Comparison of ENCODE assay signal across 16 cellular contexts in the genomic region with DNA sequence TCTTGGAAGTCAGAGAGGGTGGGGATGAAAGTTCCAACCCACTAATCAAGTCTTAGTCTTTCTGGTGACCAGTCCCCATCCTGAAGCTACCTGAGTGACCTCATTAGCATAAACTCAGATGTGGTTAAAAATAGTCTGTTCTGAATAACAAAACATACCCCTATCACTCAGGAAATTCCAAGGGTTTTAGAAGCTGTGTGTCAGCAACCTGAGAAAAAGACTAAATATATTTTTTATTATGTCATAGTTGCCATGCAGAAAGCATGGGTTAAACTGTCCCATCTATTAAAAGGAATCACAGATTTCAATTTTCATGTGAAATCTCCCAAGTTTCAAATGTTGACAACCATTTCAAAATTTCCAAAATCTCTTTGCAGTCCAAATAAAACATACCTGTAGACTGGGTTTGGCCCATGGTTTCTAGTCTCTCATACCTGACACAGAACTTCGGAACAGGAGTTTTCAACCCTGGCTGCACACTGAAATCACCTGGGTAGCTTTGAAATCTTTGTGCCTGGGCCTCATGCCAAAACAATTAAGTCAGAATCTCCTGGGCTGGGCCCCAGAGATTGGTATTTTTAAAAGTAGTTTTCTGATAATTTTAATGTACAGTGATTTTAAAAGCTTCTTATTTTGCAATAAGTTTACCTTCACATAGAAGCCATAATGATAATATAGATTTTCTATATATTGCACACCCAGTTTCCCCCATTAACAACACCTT.
DNase-seq lines count a peak whose midpoint lies in the region; ATAC-seq, FAIRE-seq and TF ChIP-seq lines count a peak whose summit lies in the region.
"Had no signal": no experiment of that assay in that cellular context is flagged by ENCODE, and none has a peak within 500 bp of the region (broad histone marks: within the 10 kb centered on the region; RNA-seq: fewer than 3 reads in every experiment).

No MANE protein-coding gene starts in this region.

- H3K36me3 ChIP-seq in pancreas (no peaks in the 10 kb centered on the region), colonic mucosa (no peaks in the 10 kb centered on the region)

- no peaks in the 10 kb centered on the region for H3K4me1 Mint-ChIP-seq in stimulated activated effector memory CD8-positive, alpha-beta T cell treated with anti-CD3 and anti-CD28 coated beads, Interleukin-12 subunit alpha, Interleukin-12 subunit beta, amount 100 ng/mL, for 72 hours

- DNase-seq in ELR (ENCODE audit: low read depth): peak; percentile 61
- DNase-seq in NCI-H69 (lab: John Stamatoyannopoulos, UW): peak; percentile 59
- DNase-seq in dermis blood vessel endothelial cell: peak; percentile 78
- peak in 4 of 6 donors; percentile 24 to 62 (median 42) for DNase-seq in pancreas
- DNase-seq in sciatic nerve (ENCODE audit: low spot score): no peak
- no peak for DNase-seq in stimulated activated effector memory CD8-positive, alpha-beta T cell treated with anti-CD3 and anti-CD28 coated beads, Interleukin-12 subunit alpha, Interleukin-12 subunit beta, amount 100 ng/mL, for 72 hours (ENCODE audit: low spot score in 2 of 2)
- no peak for DNase-seq in colonic mucosa
- DNase-seq: activated naive CD4-positive, alpha-beta T cell treated with anti-CD3 and anti-CD28 coated beads for 36 hours; GOT3; NCI-H446 treated with DMSO at 0.1 percent for 48 hours; nucleus accumbens; stimulated activated CD4-positive, alpha-beta T cell treated with anti-CD3 and anti-CD28 coated beads, Interleukin-4, amount 100 ng/mL, for 4 hours; testis had no signal

- H3K9me3 ChIP-seq in pancreas (no peaks in the 10 kb centered on the region), colonic mucosa (no peaks in the 10 kb centered on the region)
- H3K9me3 ChIP-seq: testis had no signal

- no peak overlapping the region for H3K4me3 ChIP-seq in pancreas
- H3K4me3 ChIP-seq in colonic mucosa: no peak overlapping the region
- H3K4me3 ChIP-seq: testis had no signal

- WGBS in pancreas, 2 donors: 10 to 14% methylated on average over 1 of the region's 1 CpG

- no peaks in the 10 kb centered on the region for H3K36me3 Mint-ChIP-seq in stimulated activated effector memory CD8-positive, alpha-beta T cell treated with anti-CD3 and anti-CD28 coated beads, Interleukin-12 subunit alpha, Interleukin-12 subunit beta, amount 100 ng/mL, for 72 hours

- no peak overlapping the region for H3K9ac ChIP-seq in colonic mucosa (ENCODE audit: low read depth in 2 of 2, low read length in 2 of 2)
- H3K9ac ChIP-seq: KMS-11 had no signal

- H3K27ac ChIP-seq in pancreas: peak overlapping the region in 1 of 4 donors; percentile 35
- H3K27ac ChIP-seq in colonic mucosa: no peak overlapping the region
- H3K27ac ChIP-seq: C4-2B, KMS-11 had no signal

- no peak for FAIRE-seq in pancreas (lab: Jason Lieb, UNC)

- no peak overlapping the region for H3K4me3 Mint-ChIP-seq in stimulated activated effector memory CD8-positive, alpha-beta T cell treated with anti-CD3 and anti-CD28 coated beads, Interleukin-12 subunit alpha, Interleukin-12 subunit beta, amount 100 ng/mL, for 72 hours
- H3K4me3 Mint-ChIP-seq: activated naive CD4-positive, alpha-beta T cell treated with anti-CD3 and anti-CD28 coated beads for 36 hours had no signal

- ATAC-seq in pancreas (peak; percentile 72 to 82 (median 77)), sciatic nerve (no peak), HG03378 (IDR thresholded peaks at IDR 0.05; ENCODE audit: unreplicated experiment) (no peak)
- ATAC-seq in stimulated activated effector memory CD8-positive, alpha-beta T cell treated with anti-CD3 and anti-CD28 coated beads, Interleukin-12 subunit alpha, Interleukin-12 subunit beta, amount 100 ng/mL, for 72 hours: no peak

- no peak for TF ChIP-seq CTCF in pancreas (IDR thresholded peaks at IDR 0.05)
- no peak for TF ChIP-seq CTCF in colonic mucosa (IDR thresholded peaks at IDR 0.05)

- H3K27me3 ChIP-seq in pancreas (no peaks in the 10 kb centered on the region), colonic mucosa (no peaks in the 10 kb centered on the region)
- H3K27me3 ChIP-seq: testis had no signal

- intact Hi-C loops in pancreas (cut with DNase I): no loop called here
- intact Hi-C loops in sciatic nerve (cut with DNase I): no loop called here
- intact Hi-C loops in colonic mucosa (cut with DNase I): no loop called here

- H3K4me1 ChIP-seq in pancreas (peaks cover 15 to 28% (median 26%) of the 10 kb centered on the region in 3 donors), colonic mucosa (no peaks in the 10 kb centered on the region)

- H3K27ac Mint-ChIP-seq in stimulated activated effector memory CD8-positive, alpha-beta T cell treated with anti-CD3 and anti-CD28 coated beads, Interleukin-12 subunit alpha, Interleukin-12 subunit beta, amount 100 ng/mL, for 72 hours: no peak overlapping the region
- H3K27ac Mint-ChIP-seq: activated naive CD4-positive, alpha-beta T cell treated with anti-CD3 and anti-CD28 coated beads for 36 hours had no signal

- H3K9me3 Mint-ChIP-seq in stimulated activated effector memory CD8-positive, alpha-beta T cell treated with anti-CD3 and anti-CD28 coated beads, Interleukin-12 subunit alpha, Interleukin-12 subunit beta, amount 100 ng/mL, for 72 hours: peaks cover 3% of the 10 kb centered on the region
- H3K9me3 Mint-ChIP-seq: activated naive CD4-positive, alpha-beta T cell treated with anti-CD3 and anti-CD28 coated beads for 36 hours had no signal

Comparison
In these comparisons a context has a peak if more than half of its experiments do, and no peak if none do; other contexts are left out.
1. DNase-seq: peak in ELR (single experiment), NCI-H69 (single experiment), dermis blood vessel endothelial cell (single experiment) and pancreas (4 of 6); none in sciatic nerve (single experiment), stimulated activated effector memory CD8-positive, alpha-beta T cell treated with anti-CD3 and anti-CD28 coated beads, Interleukin-12 subunit alpha, Interleukin-12 subunit beta, amount 100 ng/mL, for 72 hours (0 of 2) and colonic mucosa (single experiment).
2. ATAC-seq: peak in pancreas (4 of 4); none in sciatic nerve (single experiment), stimulated activated effector memory CD8-positive, alpha-beta T cell treated with anti-CD3 and anti-CD28 coated beads, Interleukin-12 subunit alpha, Interleukin-12 subunit beta, amount 100 ng/mL, for 72 hours (single experiment) and HG03378 (single experiment).